ENCODE assay signal across 11 cellular contexts in genomic region chr22:19619144-19620009, GRCh38.
DNase-seq lines count a peak whose midpoint lies in the region; ATAC-seq and TF ChIP-seq lines count a peak whose summit lies in the region.
"Had no signal": no experiment of that assay in that cellular context is flagged by ENCODE, and none has a peak within 500 bp of the region (broad histone marks: within the 10 kb centered on the region; RNA-seq: fewer than 3 reads in every experiment).

No MANE protein-coding gene starts in this region.

- TF ChIP-seq CTCF in chondrocyte (IDR thresholded peaks at IDR 0.05): no peak

- DNase-seq in DMS 273 (lab: John Stamatoyannopoulos, UW; ENCODE audit: unreplicated experiment): peak; percentile 61
- no peak for DNase-seq in DMS 273 treated with DMSO at 0.1 percent for 48 hours (lab: John Stamatoyannopoulos, UW)
- peak; percentile 42 for DNase-seq in chondrocyte (ENCODE audit: low spot score)
- no peak for DNase-seq in putamen (ENCODE audit: low spot score)
- no peak for DNase-seq in left cardiac atrium
- DNase-seq in pons (ENCODE audit: low spot score): no peak
- DNase-seq: activated T-cell treated with anti-CD3 and anti-CD28 coated beads, Interleukin-2, amount 50 U/mL, for 48 hours; occipital lobe; stimulated activated CD4-positive, alpha-beta T cell treated with anti-CD3 and anti-CD28 coated beads, Interleukin-2, amount 100 ng/mL, for 48 hours had no signal

- no peaks in the 10 kb centered on the region for H3K4me1 Mint-ChIP-seq in chondrocyte (ENCODE audit: low read depth)

- H3K27ac Mint-ChIP-seq in chondrocyte (ENCODE audit: unreplicated experiment): no peak overlapping the region

- H3K36me3 Mint-ChIP-seq in chondrocyte (ENCODE audit: low read depth): no peaks in the 10 kb centered on the region

- H3K27me3 Mint-ChIP-seq in chondrocyte (ENCODE audit: low read depth): peaks cover 29% of the 10 kb centered on the region

- H3K9me3 Mint-ChIP-seq in chondrocyte (ENCODE audit: low read depth): no peaks in the 10 kb centered on the region

- peak; percentile 62 for ATAC-seq in GM19452 (IDR thresholded peaks at IDR 0.05; ENCODE audit: unreplicated experiment)
- peak; percentile 48 for ATAC-seq in HG03432 (IDR thresholded peaks at IDR 0.05; ENCODE audit: unreplicated experiment)
- no peak for ATAC-seq in left cardiac atrium

- intact Hi-C loops in left cardiac atrium (cut with DNase I): loop anchor here (10.0 kb wide), 2 partner anchors 95 to 485 kb away; partner anchors contain the start of genes CLDN5 (in 1 of the 2) and TSSK2 (in 1 of the 2)

- H3K4me3 Mint-ChIP-seq in chondrocyte (ENCODE audit: unreplicated experiment): no peak overlapping the region

Comparison
In these comparisons a context has a peak if more than half of its experiments do, and no peak if none do; other contexts are left out.
1. DNase-seq: peak in DMS 273 (single experiment) and chondrocyte (single experiment); none in DMS 273 treated with DMSO at 0.1 percent for 48 hours (single experiment), putamen (single experiment), left cardiac atrium (single experiment) and pons (single experiment).
2. ATAC-seq: peak in GM19452 (single experiment) and HG03432 (single experiment); none in left cardiac atrium (0 of 2).